Comparison of ENCODE assay signal across 21 cellular contexts in genomic region chr18:4384932-4385331, GRCh38.
"Had no signal": no experiment of that assay in that cellular context is flagged by ENCODE, and none has a peak within 500 bp of the region (broad histone marks: within the 10 kb centered on the region; RNA-seq: fewer than 3 reads in every experiment).

No MANE protein-coding gene starts in this region.

- ATAC-seq: effector memory CD8-positive, alpha-beta T cell; gastrocnemius medialis; heart right ventricle; psoas muscle; right lobe of liver; stimulated activated naive B cell treated with anti-CD40 and anti-IgM and Interleukin-4, amounts not matched to agents 10 μg/mL and 1 μg/mL and 100 μg/mL, for 72 hours; stimulated activated naive CD8-positive, alpha-beta T cell treated with anti-CD3 and anti-CD28 coated beads, Interleukin-15, amount 100 ng/mL, for 72 hours; upper lobe of right lung had no signal

- H3K4me3 ChIP-seq: esophagus muscularis mucosa, gastrocnemius medialis, heart right ventricle, psoas muscle, right lobe of liver, spleen, testis, tibial nerve, upper lobe of right lung, vagina had no signal

- DNase-seq: effector memory CD8-positive, alpha-beta T cell; gastrocnemius medialis; heart right ventricle; hypothalamus; kidney glomerular epithelial cell; mesendoderm; naive B cell; psoas muscle; retina; right lobe of liver; spleen; stimulated activated CD4-positive, alpha-beta T cell treated with anti-CD3 and anti-CD28 coated beads, Interleukin-2, amount 100 ng/mL, for 24 hours; stimulated activated CD4-positive, alpha-beta T cell treated with anti-CD3 and anti-CD28 coated beads, Interleukin-4, amount 100 ng/mL, for 4 hours; stimulated activated naive B cell treated with anti-CD40 and anti-IgM and Interleukin-4, amounts not matched to agents 10 μg/mL and 1 μg/mL and 100 μg/mL, for 72 hours; stimulated activated naive CD8-positive, alpha-beta T cell treated with anti-CD3 and anti-CD28 coated beads, Interleukin-15, amount 100 ng/mL, for 72 hours; testis; upper lobe of right lung had no signal

- H3K4me1 Mint-ChIP-seq: naive B cell; nephron; stimulated activated naive B cell treated with anti-CD40 and anti-IgM and Interleukin-4, amounts not matched to agents 10 μg/mL and 1 μg/mL and 100 μg/mL, for 72 hours; stimulated activated naive CD8-positive, alpha-beta T cell treated with anti-CD3 and anti-CD28 coated beads, Interleukin-15, amount 100 ng/mL, for 72 hours had no signal

- H3K36me3 ChIP-seq: esophagus muscularis mucosa, gastrocnemius medialis, heart right ventricle, right lobe of liver, spleen, tibial nerve, upper lobe of right lung, vagina had no signal

- H3K27ac Mint-ChIP-seq: effector memory CD8-positive, alpha-beta T cell; naive B cell; nephron; stimulated activated naive B cell treated with anti-CD40 and anti-IgM and Interleukin-4, amounts not matched to agents 10 μg/mL and 1 μg/mL and 100 μg/mL, for 72 hours; stimulated activated naive CD8-positive, alpha-beta T cell treated with anti-CD3 and anti-CD28 coated beads, Interleukin-15, amount 100 ng/mL, for 72 hours had no signal

- H3K36me3 Mint-ChIP-seq: naive B cell; stimulated activated naive B cell treated with anti-CD40 and anti-IgM and Interleukin-4, amounts not matched to agents 10 μg/mL and 1 μg/mL and 100 μg/mL, for 72 hours had no signal

- H3K9me3 Mint-ChIP-seq: nephron; stimulated activated naive B cell treated with anti-CD40 and anti-IgM and Interleukin-4, amounts not matched to agents 10 μg/mL and 1 μg/mL and 100 μg/mL, for 72 hours had no signal

- H3K27me3 ChIP-seq: esophagus muscularis mucosa, gastrocnemius medialis, heart right ventricle, right lobe of liver, spleen, testis, tibial nerve, upper lobe of right lung, vagina had no signal

- H3K27me3 Mint-ChIP-seq: effector memory CD8-positive, alpha-beta T cell; naive B cell; stimulated activated naive B cell treated with anti-CD40 and anti-IgM and Interleukin-4, amounts not matched to agents 10 μg/mL and 1 μg/mL and 100 μg/mL, for 72 hours; stimulated activated naive CD8-positive, alpha-beta T cell treated with anti-CD3 and anti-CD28 coated beads, Interleukin-15, amount 100 ng/mL, for 72 hours had no signal

- H3K4me3 Mint-ChIP-seq: effector memory CD8-positive, alpha-beta T cell; naive B cell; nephron; stimulated activated naive B cell treated with anti-CD40 and anti-IgM and Interleukin-4, amounts not matched to agents 10 μg/mL and 1 μg/mL and 100 μg/mL, for 72 hours; stimulated activated naive CD8-positive, alpha-beta T cell treated with anti-CD3 and anti-CD28 coated beads, Interleukin-15, amount 100 ng/mL, for 72 hours had no signal
